ENCODE assay signal across 14 cellular contexts in the genomic region with DNA sequence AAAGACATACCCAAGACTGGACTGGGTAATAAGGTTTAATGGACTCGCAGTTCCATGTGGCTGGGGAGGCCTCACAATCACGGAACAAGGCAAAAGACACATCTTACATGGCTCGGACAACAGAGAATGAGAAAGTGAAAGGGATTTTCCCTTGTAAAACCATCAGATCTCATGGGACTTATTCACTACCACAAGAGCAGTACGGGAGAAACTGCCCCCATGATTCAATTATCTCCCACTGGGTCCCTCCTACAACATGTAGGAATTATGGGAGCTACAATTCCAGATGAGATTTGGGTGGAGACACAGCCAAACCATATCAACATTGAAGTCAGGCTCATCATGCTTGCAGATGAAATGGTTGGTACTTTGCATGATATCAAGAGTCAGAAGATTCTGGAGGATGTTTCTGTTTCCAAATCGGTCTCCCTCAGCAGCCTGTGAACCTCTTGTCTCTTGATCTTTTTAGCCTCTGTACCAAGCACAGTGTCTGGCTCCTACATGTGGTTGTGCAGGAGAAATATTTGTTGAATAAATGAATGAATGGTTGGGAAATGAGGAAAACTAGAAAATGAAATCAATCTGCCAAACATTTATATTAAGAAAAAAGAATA.
DNase-seq lines count a peak whose midpoint lies in the region; ATAC-seq, FAIRE-seq and TF ChIP-seq lines count a peak whose summit lies in the region.
"Had no signal": no experiment of that assay in that cellular context is flagged by ENCODE, and none has a peak within 500 bp of the region (broad histone marks: within the 10 kb centered on the region; RNA-seq: fewer than 3 reads in every experiment).

No MANE protein-coding gene starts in this region.

- no peak for TF ChIP-seq EP300 in upper lobe of left lung (IDR thresholded peaks at IDR 0.05)

- no peak overlapping the region for H3K27ac Mint-ChIP-seq in natural killer cell
- H3K27ac Mint-ChIP-seq: activated T-helper 2 cell treated with anti-CD3 and anti-CD28 coated beads, Interferon-gamma antibody, Interleukin-2, Interleukin-4, amounts not matched to agents 10 μg/mL and 5 μg/mL and 100 μg/mL, durations not matched to agents 14 hours and 24 hours and 36 hours; T-cell had no signal

- H3K36me3 Mint-ChIP-seq in natural killer cell: no peaks in the 10 kb centered on the region

- H3K27me3 ChIP-seq in upper lobe of left lung: no peaks in the 10 kb centered on the region

- TF ChIP-seq POLR2A in erythroblast (IDR thresholded peaks at IDR 0.05; ENCODE audit: low read length) (no peak), upper lobe of left lung (IDR thresholded peaks at IDR 0.05) (no peak)

- H3K4me3 ChIP-seq in upper lobe of left lung: no peak overlapping the region

- no peaks in the 10 kb centered on the region for H3K4me1 ChIP-seq in upper lobe of left lung

- ATAC-seq in GM21825 (IDR thresholded peaks at IDR 0.05; ENCODE audit: unreplicated experiment): peak; percentile 56
- peak; percentile 75 for ATAC-seq in HG03175 (IDR thresholded peaks at IDR 0.05; ENCODE audit: unreplicated experiment)
- no peak for ATAC-seq in natural killer cell
- no peak for ATAC-seq in upper lobe of left lung (ENCODE audit: low FRiP score in 2 of 2)
- ATAC-seq: HCT116, T-cell had no signal

- no peaks in the 10 kb centered on the region for H3K4me1 Mint-ChIP-seq in natural killer cell

- no peaks in the 10 kb centered on the region for H3K9me3 ChIP-seq in upper lobe of left lung

- intact Hi-C loops in natural killer cell (cut with micrococcal nuclease): no loop called here

- no peaks in the 10 kb centered on the region for H3K27me3 Mint-ChIP-seq in natural killer cell (ENCODE audit: low read depth in 2 of 2)
- H3K27me3 Mint-ChIP-seq: T-cell had no signal

- 97 to 99% methylated on average over 5 of the region's 5 CpGs for WGBS in upper lobe of left lung, 2 donors

- no peak for DNase-seq in GM19239 (ENCODE audit: insufficient read length, low spot score)
- DNase-seq in natural killer cell: no peak
- DNase-seq in erythroblast (lab: John Stamatoyannopoulos, UW): no peak
- no peak for DNase-seq in NCI-H2107 (lab: John Stamatoyannopoulos, UW)
- DNase-seq in upper lobe of left lung: no peak
- DNase-seq: activated CD4-positive, alpha-beta T cell treated with anti-CD3 and anti-CD28 coated beads for 4 hours; KBM-7; NCI-H2029 treated with DMSO at 0.1 percent for 48 hours; stimulated activated CD4-positive, alpha-beta T cell treated with anti-CD3 and anti-CD28 coated beads, Interleukin-4, amount 100 ng/mL, for 24 hours; T-cell had no signal

- TF ChIP-seq CTCF in natural killer cell (IDR thresholded peaks at IDR 0.05) (no peak), upper lobe of left lung (IDR thresholded peaks at IDR 0.05) (no peak)

- no peak overlapping the region for H3K27ac ChIP-seq in upper lobe of left lung

- FAIRE-seq in GM19239 (lab: Jason Lieb, UNC): peak; percentile 83

- no peaks in the 10 kb centered on the region for H3K36me3 ChIP-seq in upper lobe of left lung

- H3K4me3 Mint-ChIP-seq in natural killer cell: no peak overlapping the region
- H3K4me3 Mint-ChIP-seq: T-cell had no signal

- no peaks in the 10 kb centered on the region for H3K9me3 Mint-ChIP-seq in natural killer cell
- H3K9me3 Mint-ChIP-seq: activated T-helper 2 cell treated with anti-CD3 and anti-CD28 coated beads, Interferon-gamma antibody, Interleukin-2, Interleukin-4, amounts not matched to agents 10 μg/mL and 5 μg/mL and 100 μg/mL, durations not matched to agents 14 hours and 24 hours and 36 hours; T-cell had no signal

Comparison
In these comparisons a context has a peak if more than half of its experiments do, and no peak if none do; other contexts are left out.
1. ATAC-seq: peak in GM21825 (single experiment) and HG03175 (single experiment); none in natural killer cell (0 of 3) and upper lobe of left lung (0 of 2).